In the genomic region with DNA sequence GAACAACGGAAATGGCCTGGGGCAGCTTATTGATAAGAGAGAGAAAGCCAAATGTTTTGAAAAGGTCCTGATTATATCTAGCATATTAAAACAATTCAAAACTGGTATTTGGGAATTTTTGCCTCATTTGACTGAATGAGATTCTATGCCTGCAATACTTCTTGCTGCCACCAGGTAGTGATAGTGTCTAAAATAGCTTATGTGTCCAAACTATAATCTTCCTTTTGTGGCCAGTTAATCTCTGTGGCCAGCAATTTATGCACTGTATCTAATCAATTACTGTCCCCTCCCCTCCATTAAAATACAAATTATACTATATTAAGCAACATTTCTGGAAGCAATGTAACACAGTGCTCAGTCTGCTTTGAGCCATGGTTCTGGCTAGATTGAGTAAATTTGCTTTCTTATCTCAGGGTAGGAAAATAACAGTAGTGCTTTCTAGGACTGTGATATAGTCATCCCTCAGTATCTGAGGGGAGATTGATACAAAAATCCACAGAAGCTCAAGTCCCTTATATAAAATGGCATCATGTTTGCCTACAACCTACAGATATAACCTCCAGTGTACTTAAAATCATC, we compare ENCODE assay signal across 10 cellular contexts.
DNase-seq lines count a peak whose midpoint lies in the region; ATAC-seq, FAIRE-seq and TF ChIP-seq lines count a peak whose summit lies in the region.
"Had no signal": no experiment of that assay in that cellular context is flagged by ENCODE, and none has a peak within 500 bp of the region (broad histone marks: within the 10 kb centered on the region; RNA-seq: fewer than 3 reads in every experiment).

No MANE protein-coding gene starts in this region.

- H3K27ac Mint-ChIP-seq in chondrocyte (ENCODE audit: unreplicated experiment), result no peak overlapping the region
- H3K27ac Mint-ChIP-seq: activated naive CD4-positive, alpha-beta T cell treated with anti-CD3 and anti-CD28 coated beads, Interleukin-2, amount 50 U/mL, for 24 hours had no signal

- no peaks in the 10 kb centered on the region for H4K20me1 ChIP-seq in Loucy (ENCODE audit: insufficient read depth, low read length, poor library complexity, severe bottlenecking)

- no peak overlapping the region for H3K27ac ChIP-seq in pancreas

- H3K9me3 ChIP-seq in Loucy (ENCODE audit: insufficient read depth, low read depth, low read length), result peaks cover 10% of the 10 kb centered on the region; the same call in 1 of the 2 replicates
- no peaks in the 10 kb centered on the region for H3K9me3 ChIP-seq in pancreas

- no peaks in the 10 kb centered on the region for H3F3A ChIP-seq in Loucy (ENCODE audit: low read depth)

- peaks cover 14% of the 10 kb centered on the region for H3K27me3 Mint-ChIP-seq in chondrocyte (ENCODE audit: low read depth)

- no peak overlapping the region for H3K4me2 ChIP-seq in Loucy (ENCODE audit: low read depth, low read length, poor library complexity, severe bottlenecking)

- ATAC-seq in pancreas, result no peak

- H3K4me1 ChIP-seq in Loucy (ENCODE audit: insufficient read depth, low read length, poor library complexity, severe bottlenecking) (no peaks in the 10 kb centered on the region), pancreas (no peaks in the 10 kb centered on the region)

- no peak overlapping the region for H3K9ac ChIP-seq in Loucy (ENCODE audit: low read depth, low read length, poor library complexity, severe bottlenecking)

- H3K36me3 ChIP-seq in Loucy (ENCODE audit: insufficient read depth, low read length) (no peaks in the 10 kb centered on the region), pancreas (no peaks in the 10 kb centered on the region)

- peak; percentile 59 for TF ChIP-seq CTCF in Loucy (conservative IDR thresholded peaks at IDR 0.05; ENCODE audit: low read length)
- TF ChIP-seq CTCF in chondrocyte (IDR thresholded peaks at IDR 0.05), result peak; percentile 78
- TF ChIP-seq CTCF in pancreas (IDR thresholded peaks at IDR 0.05), result peak in 3 of 4 donors; percentile 13 to 42 (median 37)

- H3K9me2 ChIP-seq in Loucy (replicated peaks; ENCODE audit: low read depth, low read length), result no peaks in the 10 kb centered on the region

- H3K27me3 ChIP-seq in Loucy (ENCODE audit: insufficient read depth, low read length, poor library complexity, severe bottlenecking), result no peaks in the 10 kb centered on the region
- no peaks in the 10 kb centered on the region for H3K27me3 ChIP-seq in pancreas

- H3K79me2 ChIP-seq in Loucy (ENCODE audit: insufficient read depth, low read length), result no peaks in the 10 kb centered on the region

- no peak overlapping the region for H3K4me3 ChIP-seq in Loucy (ENCODE audit: low read length, poor library complexity, severe bottlenecking)
- no peak overlapping the region for H3K4me3 ChIP-seq in pancreas

- WGBS in pancreas, 2 donors, result 78 to 81% methylated on average over 1 of the region's 1 CpG

- no peaks in the 10 kb centered on the region for H3K36me3 Mint-ChIP-seq in chondrocyte (ENCODE audit: low read depth)

- no peak for FAIRE-seq in pancreas (lab: Jason Lieb, UNC)

- intact Hi-C loops in pancreas (cut with DNase I), result loop anchor here in 1 of 3 donors (10.0 kb wide), 1 partner anchor 175 kb away; no protein-coding TSS in a partner anchor

- H3K9me3 Mint-ChIP-seq in chondrocyte (ENCODE audit: low read depth), result peaks cover 12% of the 10 kb centered on the region

- peak; percentile 55 for DNase-seq in DMS 273 (lab: John Stamatoyannopoulos, UW; ENCODE audit: unreplicated experiment)
- no peak for DNase-seq in DMS 273 treated with DMSO at 0.1 percent for 48 hours (lab: John Stamatoyannopoulos, UW)
- DNase-seq in chondrocyte (ENCODE audit: low spot score), result no peak
- no peak for DNase-seq in pancreas
- no peak for DNase-seq in NCI-H1048 (lab: John Stamatoyannopoulos, UW)
- DNase-seq in HuH-7.5 (ENCODE audit: low spot score), result no peak
- DNase-seq in activated naive CD4-positive, alpha-beta T cell (lab: John Stamatoyannopoulos, UW), result no peak
- DNase-seq: 8988T had no signal

- H2AFZ ChIP-seq in Loucy (ENCODE audit: low read length), result no peak overlapping the region

- H3K4me1 Mint-ChIP-seq in chondrocyte (ENCODE audit: low read depth), result peaks cover 21% of the 10 kb centered on the region

- H3K4me3 Mint-ChIP-seq in chondrocyte (ENCODE audit: unreplicated experiment), result no peak overlapping the region
- H3K4me3 Mint-ChIP-seq: activated naive CD4-positive, alpha-beta T cell treated with anti-CD3 and anti-CD28 coated beads, Interleukin-2, amount 50 U/mL, for 24 hours had no signal
